In the genomic region with DNA sequence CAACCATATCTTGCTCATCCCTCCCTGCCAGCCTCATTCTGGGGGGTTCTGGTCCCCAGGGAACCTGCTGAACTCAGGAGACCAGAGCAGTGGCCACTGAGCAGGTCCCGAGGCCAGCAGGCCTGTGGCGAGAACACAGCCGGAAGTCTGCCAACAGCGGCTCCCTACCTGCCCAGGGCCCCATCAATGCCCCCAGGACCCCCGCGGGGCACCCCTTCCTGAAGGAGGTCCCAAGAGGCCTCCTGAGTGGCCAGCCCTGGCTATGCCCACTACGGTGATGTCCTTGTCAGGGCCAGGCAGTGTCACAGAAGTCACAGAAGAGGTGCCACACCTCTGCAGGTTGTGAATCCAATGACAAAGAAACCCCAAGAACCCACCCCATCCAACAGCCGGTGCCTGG, we compare ENCODE assay signal across 15 cellular contexts. TPM values are rescaled to one million over a fixed set of nuclear protein-coding genes. Genes with fewer than 3 reads are reported as not detected.
"Had no signal": no experiment of that assay in that cellular context is flagged by ENCODE, and none has a peak within 500 bp of the region (broad histone marks: within the 10 kb centered on the region; RNA-seq: fewer than 3 reads in every experiment).

No MANE protein-coding gene starts in this region.

- H3K36me3 ChIP-seq: MG63, SJSA1 had no signal

- H3K4me3 ChIP-seq: MG63, SJSA1, SK-N-MC had no signal

- DNase-seq: Karpas-422, KG1, MG63, NCI-H1092 treated with DMSO at 0.1 percent for 48 hours, NCI-H1436, NCI-H187, NCI-H2029, NCI-H345, NCI-H446 treated with DMSO at 0.1 percent for 48 hours, NCI-H526, Right ventricle myocardium superior, RPMI8226, SIG-M5 had no signal

- H3K27me3 ChIP-seq: MG63 had no signal

- H3K9me3 ChIP-seq: MG63, SJSA1 had no signal

- H3K4me1 ChIP-seq: SJSA1 had no signal

- H3K27ac ChIP-seq: SJSA1, SK-N-MC had no signal

RNA-seq across cellular contexts. Expression of a gene that starts 58.9 kb away (rescaled TPM):
- total RNA-seq: SJSA1 had no signal
